In genomic region chr9:117564839-117565238, GRCh38 we compare ENCODE assay signal across 9 cellular contexts.
"Had no signal": no experiment of that assay in that cellular context is flagged by ENCODE, and none has a peak within 500 bp of the region (broad histone marks: within the 10 kb centered on the region; RNA-seq: fewer than 3 reads in every experiment).

No MANE protein-coding gene starts in this region.

- DNase-seq: H9, HCEC 1CT, KBM-7 had no signal

- FAIRE-seq: H1, H54, HTR-8/SVneo had no signal

- H3K27ac ChIP-seq: HL-60 had no signal

- H3K9me3 Mint-ChIP-seq: GM23338 had no signal

- H3K36me3 Mint-ChIP-seq: IgD-negative memory B cell had no signal

- H3K4me2 ChIP-seq: GM23338 had no signal

- H3K27me3 Mint-ChIP-seq: IgD-negative memory B cell had no signal

- H3K4me3 ChIP-seq: GM23338 had no signal

- H3K27ac Mint-ChIP-seq: GM23338, IgD-negative memory B cell had no signal

- H3K4me3 Mint-ChIP-seq: GM23338, H9, IgD-negative memory B cell had no signal

- ATAC-seq: GM23338 had no signal

- H2AFZ ChIP-seq: GM23338 had no signal
